Comparison of ENCODE assay signal across 32 cellular contexts in genomic region chr2:61722311-61722710, GRCh38.
"Had no signal": no experiment of that assay in that cellular context is flagged by ENCODE, and none has a peak within 500 bp of the region (broad histone marks: within the 10 kb centered on the region; RNA-seq: fewer than 3 reads in every experiment).

No MANE protein-coding gene starts in this region.

- H3K27me3 Mint-ChIP-seq: activated CD8-positive, alpha-beta memory T cell treated with anti-CD3 and anti-CD28 coated beads, Interleukin-2, amount 10 ng/mL, durations not matched to agents 7 days and 5 days; activated naive CD8-positive, alpha-beta T cell treated with anti-CD3 and anti-CD28 coated beads for 36 hours had no signal

- H3K4me1 ChIP-seq: SJCRH30 had no signal

- DNase-seq: activated CD4-positive, alpha-beta memory T cell treated with anti-CD3 and anti-CD28 coated beads, Interleukin-2, amount 10 ng/mL, durations not matched to agents 7 days and 5 days; activated CD4-positive, alpha-beta T cell treated with anti-CD3 and anti-CD28 coated beads for 1 hour; activated CD4-positive, alpha-beta T cell treated with anti-CD3 and anti-CD28 coated beads for 48 hours; activated CD4-positive, CD25-positive, alpha-beta regulatory T cell; activated CD8-positive, alpha-beta memory T cell treated with anti-CD3 and anti-CD28 coated beads for 24 hours; activated CD8-positive, alpha-beta memory T cell treated with anti-CD3 and anti-CD28 coated beads, Interleukin-2, amount 10 ng/mL, durations not matched to agents 7 days and 5 days; activated effector memory CD4-positive, alpha-beta T cell treated with anti-CD3 and anti-CD28 coated beads, Interleukin-2, amount 50 U/mL, for 16 hours; activated naive CD4-positive, alpha-beta T cell; activated naive CD4-positive, alpha-beta T cell treated with anti-CD3 and anti-CD28 coated beads, Interleukin-2, amount 50 U/mL, for 16 hours; activated naive CD8-positive, alpha-beta T cell treated with anti-CD3 and anti-CD28 coated beads for 36 hours; activated T-cell treated with anti-CD3 and anti-CD28 coated beads, Interleukin-2, amount 50 U/mL, for 1 hour; activated T-cell treated with anti-CD3 and anti-CD28 coated beads, Interleukin-2, amount 50 U/mL, for 72 hours; amniotic stem cell; aorta; brain microvascular endothelial cell; central memory CD4-positive, alpha-beta T cell; NCI-H1092 treated with DMSO at 0.1 percent for 48 hours; NCI-H1417 treated with DMSO at 0.1 percent for 48 hours; NCI-H187; NCI-H2029 treated with DMSO at 0.1 percent for 48 hours; NCI-H2107; NCI-H510A; NCI-H526 treated with DMSO at 0.1 percent for 48 hours; NCI-H774; SHP77; SJCRH30; T1000; WERI-Rb-1 had no signal

- H3K4me1 Mint-ChIP-seq: activated CD4-positive, alpha-beta memory T cell treated with anti-CD3 and anti-CD28 coated beads, Interleukin-2, amount 10 ng/mL, durations not matched to agents 7 days and 5 days; activated CD8-positive, alpha-beta memory T cell treated with anti-CD3 and anti-CD28 coated beads, Interleukin-2, amount 10 ng/mL, durations not matched to agents 7 days and 5 days; activated naive CD8-positive, alpha-beta T cell treated with anti-CD3 and anti-CD28 coated beads for 36 hours had no signal

- ATAC-seq: activated CD8-positive, alpha-beta memory T cell treated with anti-CD3 and anti-CD28 coated beads, Interleukin-2, amount 10 ng/mL, durations not matched to agents 7 days and 5 days; activated T-cell treated with anti-CD3 and anti-CD28 coated beads, Interleukin-2, amount 50 U/mL, for 72 hours; activated T-helper 17 cell treated with anti-CD3 and anti-CD28 coated beads, Interleukin-2, amount 50 U/mL, for 72 hours; K562; Panc1 had no signal

- H3K36me3 Mint-ChIP-seq: activated CD8-positive, alpha-beta memory T cell treated with anti-CD3 and anti-CD28 coated beads, Interleukin-2, amount 10 ng/mL, durations not matched to agents 7 days and 5 days; activated naive CD8-positive, alpha-beta T cell treated with anti-CD3 and anti-CD28 coated beads for 36 hours had no signal

- H3K36me3 ChIP-seq: brain microvascular endothelial cell, SJCRH30, WERI-Rb-1 had no signal

- H3K4me3 Mint-ChIP-seq: activated CD4-positive, alpha-beta memory T cell treated with anti-CD3 and anti-CD28 coated beads, Interleukin-2, amount 10 ng/mL, durations not matched to agents 7 days and 5 days; activated CD8-positive, alpha-beta memory T cell treated with anti-CD3 and anti-CD28 coated beads, Interleukin-2, amount 10 ng/mL, durations not matched to agents 7 days and 5 days; activated naive CD8-positive, alpha-beta T cell treated with anti-CD3 and anti-CD28 coated beads for 36 hours; activated T-cell treated with anti-CD3 and anti-CD28 coated beads, Interleukin-2, amount 50 U/mL, for 72 hours; activated T-helper 17 cell treated with anti-CD3 and anti-CD28 coated beads, Interleukin-2, amount 50 U/mL, for 72 hours had no signal

- H3K4me3 ChIP-seq: K562, SJCRH30, SK-N-MC had no signal

- H3K27ac ChIP-seq: brain microvascular endothelial cell, SJCRH30, SK-N-MC, WERI-Rb-1 had no signal

- H3K27me3 ChIP-seq: brain microvascular endothelial cell, SJCRH30 had no signal

- H3K27ac Mint-ChIP-seq: activated CD4-positive, alpha-beta memory T cell treated with anti-CD3 and anti-CD28 coated beads, Interleukin-2, amount 10 ng/mL, durations not matched to agents 7 days and 5 days; activated CD8-positive, alpha-beta memory T cell treated with anti-CD3 and anti-CD28 coated beads, Interleukin-2, amount 10 ng/mL, durations not matched to agents 7 days and 5 days; activated naive CD8-positive, alpha-beta T cell treated with anti-CD3 and anti-CD28 coated beads for 36 hours; activated T-cell treated with anti-CD3 and anti-CD28 coated beads, Interleukin-2, amount 50 U/mL, for 72 hours; activated T-helper 17 cell treated with anti-CD3 and anti-CD28 coated beads, Interleukin-2, amount 50 U/mL, for 72 hours had no signal

- H3K9me3 ChIP-seq: SJCRH30 had no signal
